Comparison of ENCODE assay signal across 16 cellular contexts in the genomic region with DNA sequence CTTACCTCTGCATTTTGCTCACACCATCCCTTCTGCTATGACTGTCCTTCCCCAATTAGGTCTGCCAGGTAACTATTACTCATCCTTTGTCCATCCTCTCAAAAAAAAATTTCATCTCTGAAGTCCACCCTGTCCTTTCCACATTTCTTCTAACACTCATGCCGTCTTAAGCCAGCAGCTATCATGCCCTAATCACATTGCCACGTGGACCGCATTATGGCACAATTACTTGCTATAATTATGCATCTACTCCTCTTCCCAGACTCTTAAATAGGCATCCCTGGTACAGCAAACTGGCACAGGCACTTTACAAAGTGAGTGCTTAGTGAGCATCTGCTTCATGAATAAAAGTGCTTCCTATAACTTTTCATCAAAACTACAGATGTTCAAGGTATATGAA.
A peak's percentile ranks its signal among the peaks of the same experiment; 100 is the strongest.
DNase-seq lines count a peak whose midpoint lies in the region; ATAC-seq and TF ChIP-seq lines count a peak whose summit lies in the region.
"Had no signal": no experiment of that assay in that cellular context is flagged by ENCODE, and none has a peak within 500 bp of the region (broad histone marks: within the 10 kb centered on the region; RNA-seq: fewer than 3 reads in every experiment).

No MANE protein-coding gene starts in this region.

- peak; percentile 24 for DNase-seq in mammary epithelial cell
- DNase-seq in breast epithelium (ENCODE audit: low spot score in 2 of 2): no peak
- peak; percentile 54 for DNase-seq in NCI-H69 (lab: John Stamatoyannopoulos, UW)
- DNase-seq in PC-3: peak; percentile 43
- no peak for DNase-seq in foreskin keratinocyte
- DNase-seq in CD1c-positive myeloid dendritic cell (ENCODE audit: extremely low spot score): no peak
- DNase-seq: C1 segment of cervical spinal cord; Caco-2; CD4-positive, CD25-positive, alpha-beta regulatory T cell; CD8-positive, alpha-beta T cell; DMS53; DMS79 treated with DMSO at 0.1 percent for 48 hours; GF-D8; GOT3; HFFc6 had no signal

- in situ Hi-C loops in mammary epithelial cell (cut with MboI; ENCODE audit: low sequenced_read_pairs in 2 of 2): no loop called here

- H3K36me3 ChIP-seq in mammary epithelial cell (ENCODE audit: insufficient read depth, low read length): no peaks in the 10 kb centered on the region
- H3K36me3 ChIP-seq in breast epithelium: no peaks in the 10 kb centered on the region
- H3K36me3 ChIP-seq in PC-3 (ENCODE audit: low read depth, low read length): no peaks in the 10 kb centered on the region
- H3K36me3 ChIP-seq: HAP-1 had no signal

- no peaks in the 10 kb centered on the region for H3K9me2 ChIP-seq in PC-3 (replicated peaks; ENCODE audit: low read length)

- no peaks in the 10 kb centered on the region for H3K27me3 ChIP-seq in mammary epithelial cell (ENCODE audit: insufficient read depth, low read length)
- no peaks in the 10 kb centered on the region for H3K27me3 ChIP-seq in breast epithelium
- H3K27me3 ChIP-seq in PC-3 (ENCODE audit: low read length): no peaks in the 10 kb centered on the region
- no peaks in the 10 kb centered on the region for H3K27me3 ChIP-seq in foreskin keratinocyte

- H3K4me3 ChIP-seq in mammary epithelial cell (replicated peaks in 1 of 3; ENCODE audit: insufficient read depth in 1 of 3, low read depth in 2 of 3, low read length in 3 of 3) (no peak overlapping the region), breast epithelium (no peak overlapping the region), PC-3 (ENCODE audit: low read length) (no peak overlapping the region)
- H3K4me3 ChIP-seq: HAP-1 had no signal

- H3F3A ChIP-seq in PC-3 (ENCODE audit: low read length, unreplicated experiment): no peaks in the 10 kb centered on the region

- H3K9me3 ChIP-seq in mammary epithelial cell (replicated peaks; ENCODE audit: insufficient read depth, low read length) (no peaks in the 10 kb centered on the region), breast epithelium (no peaks in the 10 kb centered on the region), PC-3 (ENCODE audit: low read length) (no peaks in the 10 kb centered on the region)
- H3K9me3 ChIP-seq: Caco-2, HAP-1 had no signal

- ATAC-seq in PC-3 (peak; percentile 48), foreskin keratinocyte (peak; percentile 44)
- ATAC-seq: CD8-positive, alpha-beta T cell had no signal

- H3K27ac ChIP-seq in mammary epithelial cell (ENCODE audit: insufficient read depth, low read depth, low read length) (no peak overlapping the region), breast epithelium (no peak overlapping the region), PC-3 (ENCODE audit: low read length) (no peak overlapping the region), foreskin keratinocyte (no peak overlapping the region)

- no peak for TF ChIP-seq POLR2A in breast epithelium (IDR thresholded peaks at IDR 0.05)

- dilution Hi-C loops in mammary epithelial cell (cut with HindIII; ENCODE audit: low sequenced_read_pairs): no loop called here

- 59% methylated on average over 3 of the region's 3 CpGs for WGBS in mammary epithelial cell (ENCODE audit: low coverage, missing lambda C conversion rate)

- intact Hi-C loops in mammary epithelial cell (cut with micrococcal nuclease): no loop called here
- intact Hi-C loops in breast epithelium (cut with DNase I; ENCODE audit: low total_unique reads): no loop called here
- intact Hi-C loops in PC-3 (cut with micrococcal nuclease): no loop called here

- H3K9ac ChIP-seq in mammary epithelial cell (ENCODE audit: insufficient read depth, low read length) (no peak overlapping the region), PC-3 (ENCODE audit: low read length) (no peak overlapping the region)

- TF ChIP-seq CTCF in mammary epithelial cell (conservative IDR thresholded peaks at IDR 0.05 in 1 of 2, IDR thresholded peaks at IDR 0.05 in 1 of 2; ENCODE audit: extremely low read depth in 1 of 2, insufficient read depth in 1 of 2, low read depth in 1 of 2, low read length in 2 of 2): no peak
- TF ChIP-seq CTCF in breast epithelium (IDR thresholded peaks at IDR 0.05): no peak
- TF ChIP-seq CTCF in PC-3 (conservative IDR thresholded peaks at IDR 0.05; ENCODE audit: low read depth, low read length): no peak
- no peak for TF ChIP-seq CTCF in foreskin keratinocyte (conservative IDR thresholded peaks at IDR 0.05)

- H4K20me1 ChIP-seq in mammary epithelial cell (ENCODE audit: insufficient read depth, low read length): no peaks in the 10 kb centered on the region
- no peaks in the 10 kb centered on the region for H4K20me1 ChIP-seq in PC-3 (ENCODE audit: low read length)

- CTCF ChIA-PET in mammary epithelial cell (lab: Charles Lee; ENCODE audit: low non-redundant PET) (no interaction called here), PC-3 (lab: Charles Lee) (no interaction called here)

- no peak overlapping the region for H2AFZ ChIP-seq in mammary epithelial cell (ENCODE audit: low read depth, low read length)
- no peak overlapping the region for H2AFZ ChIP-seq in PC-3 (ENCODE audit: low read length)

- H3K4me2 ChIP-seq in mammary epithelial cell (ENCODE audit: insufficient read depth, low read depth, low read length) (no peak overlapping the region), PC-3 (ENCODE audit: low read length) (no peak overlapping the region)

- POLR2A ChIA-PET in PC-3 (lab: Charles Lee; ENCODE audit: unreplicated experiment): no interaction called here

- H3K4me1 ChIP-seq in mammary epithelial cell (ENCODE audit: insufficient read depth, low read length): no peaks in the 10 kb centered on the region
- H3K4me1 ChIP-seq in breast epithelium: no peaks in the 10 kb centered on the region
- H3K4me1 ChIP-seq in PC-3 (ENCODE audit: insufficient read depth, low read length): peaks cover 18% of the 10 kb centered on the region
- H3K4me1 ChIP-seq in foreskin keratinocyte: peaks cover 8% of the 10 kb centered on the region
- H3K4me1 ChIP-seq: Caco-2, HAP-1 had no signal

- no TSS peak for BruUV-seq in mammary epithelial cell (replicated peaks; lab: Mats Ljungman, UMichigan)
- BruUV-seq in PC-3 (replicated peaks; lab: Mats Ljungman, UMichigan): no TSS peak

- H3K79me2 ChIP-seq in mammary epithelial cell (ENCODE audit: insufficient read depth, low read length): no peaks in the 10 kb centered on the region
- no peaks in the 10 kb centered on the region for H3K79me2 ChIP-seq in PC-3 (ENCODE audit: low read length)

Comparison
In these comparisons a context has a peak if more than half of its experiments do, and no peak if none do; other contexts are left out.
1. DNase-seq: peak in mammary epithelial cell (single experiment), NCI-H69 (single experiment) and PC-3 (single experiment); none in breast epithelium (0 of 2), foreskin keratinocyte (0 of 2) and CD1c-positive myeloid dendritic cell (single experiment).